ENCODE assay signal across 25 cellular contexts in genomic region chr2:214477305-214477704, GRCh38.
"Had no signal": no experiment of that assay in that cellular context is flagged by ENCODE, and none has a peak within 500 bp of the region (broad histone marks: within the 10 kb centered on the region; RNA-seq: fewer than 3 reads in every experiment).

No MANE protein-coding gene starts in this region.

- H3K4me1 ChIP-seq: lower lobe of right lung, stomach, testis, thyroid gland, transverse colon, upper lobe of left lung had no signal

- DNase-seq: hippocampal formation; kidney; lower lobe of right lung; mesendoderm; naive B cell; natural killer cell; nephron progenitor cell; occipital lobe; psoas muscle; stimulated activated CD4-positive, alpha-beta T cell treated with anti-CD3 and anti-CD28 coated beads, Interleukin-12 subunit alpha, Interleukin-12 subunit beta, amount 100 ng/mL, for 4 hours; stimulated activated CD4-positive, alpha-beta T cell treated with anti-CD3 and anti-CD28 coated beads, Interleukin-15, amount 100 ng/mL, for 24 hours; stimulated activated CD4-positive, alpha-beta T cell treated with anti-CD3 and anti-CD28 coated beads, Interleukin-2, amount 100 ng/mL, for 24 hours; stimulated activated CD4-positive, alpha-beta T cell treated with anti-CD3 and anti-CD28 coated beads, Interleukin-4, amount 100 ng/mL, for 1 hour; stimulated activated naive B cell treated with anti-CD40 and anti-IgM and Interleukin-4, amounts not matched to agents 10 μg/mL and 1 μg/mL and 100 μg/mL, for 72 hours; stimulated activated naive CD8-positive, alpha-beta T cell treated with anti-CD3 and anti-CD28 coated beads, Interleukin-15, Interleukin-2, amounts not matched to agents 100 U/mL and 50 U/mL, for 24 hours; stomach; testis; thyroid gland; transverse colon; upper lobe of left lung had no signal

- H3K27me3 ChIP-seq: neural progenitor cell, neutrophil, stomach, testis, thyroid gland, transverse colon, upper lobe of left lung had no signal

- ATAC-seq: lower lobe of right lung; natural killer cell; psoas muscle; sciatic nerve; stimulated activated naive B cell treated with anti-CD40 and anti-IgM and Interleukin-4, amounts not matched to agents 10 μg/mL and 1 μg/mL and 100 μg/mL, for 72 hours; stimulated activated naive CD8-positive, alpha-beta T cell treated with anti-CD3 and anti-CD28 coated beads, Interleukin-15, Interleukin-2, amounts not matched to agents 100 U/mL and 50 U/mL, for 24 hours had no signal

- H3K9me3 ChIP-seq: lower lobe of right lung, neutrophil, psoas muscle, stomach, testis, thyroid gland, transverse colon, upper lobe of left lung had no signal

- H3K4me3 ChIP-seq: lower lobe of right lung, neural progenitor cell, psoas muscle, skin epidermis, stomach, testis, thyroid gland, transverse colon, upper lobe of left lung had no signal

- H3K27ac ChIP-seq: lower lobe of right lung, neural progenitor cell, neutrophil, parathyroid adenoma, psoas muscle, skin epidermis, stomach, testis, thyroid gland, transverse colon, upper lobe of left lung had no signal

- H3K9ac ChIP-seq: neural progenitor cell, parathyroid adenoma had no signal

- H3K4me2 ChIP-seq: neural progenitor cell had no signal

- H3K36me3 ChIP-seq: lower lobe of right lung, neural progenitor cell, neutrophil, stomach, thyroid gland, transverse colon, upper lobe of left lung had no signal

- H2AFZ ChIP-seq: neural progenitor cell, parathyroid adenoma had no signal
